22 cellular contexts compared by ENCODE assay signal in genomic region chr22:46195487-46196165, GRCh38. TPM values are rescaled to one million over a fixed set of nuclear protein-coding genes. Genes with fewer than 3 reads are reported as not detected.
A peak's percentile ranks its signal among the peaks of the same experiment; 100 is the strongest.
DNase-seq lines count a peak whose midpoint lies in the region; ATAC-seq and TF ChIP-seq lines count a peak whose summit lies in the region.
"Had no signal": no experiment of that assay in that cellular context is flagged by ENCODE, and none has a peak within 500 bp of the region (broad histone marks: within the 10 kb centered on the region; RNA-seq: fewer than 3 reads in every experiment).

No MANE protein-coding gene starts in this region.

- H3K36me3 ChIP-seq in mesenchymal stem cell (ENCODE audit: control insufficient read depth in 1 of 2, insufficient read depth in 2 of 2, low read depth in 1 of 2, low read length in 2 of 2) (peaks cover 19 to 28% of the 10 kb centered on the region in 2 experiments), transverse colon (peaks cover 0 to 11% (median 5%) of the 10 kb centered on the region in 4 donors), A673 (ENCODE audit: insufficient read depth, low read length, poor library complexity, severe bottlenecking) (no peaks in the 10 kb centered on the region), GM23338 (ENCODE audit: insufficient read depth) (no peaks in the 10 kb centered on the region)
- H3K36me3 ChIP-seq: uterus had no signal

- no peak overlapping the region for H2AK5ac ChIP-seq in mesenchymal stem cell (ENCODE audit: low read length, severe bottlenecking)

- in situ Hi-C loops in transverse colon (cut with MboI; ENCODE audit: low pct_ligation_motif_present in 1 of 4, low pct_unique_long_range_greater_than_20kb in 1 of 4, low sequenced_read_pairs in 3 of 4): no loop called here

- H3K4me3 Mint-ChIP-seq in activated naive CD8-positive, alpha-beta T cell: no peak overlapping the region
- no peak overlapping the region for H3K4me3 Mint-ChIP-seq in activated naive CD8-positive, alpha-beta T cell treated with anti-CD3 and anti-CD28 coated beads for 36 hours
- H3K4me3 Mint-ChIP-seq in GM23338: no peak overlapping the region
- H3K4me3 Mint-ChIP-seq: naive thymus-derived CD8-positive, alpha-beta T cell had no signal

- no peak for ATAC-seq in GM23338
- ATAC-seq in GM21723 (IDR thresholded peaks at IDR 0.05; ENCODE audit: unreplicated experiment): no peak
- ATAC-seq: naive thymus-derived CD8-positive, alpha-beta T cell had no signal

- BruUV-seq in A673 (replicated peaks; lab: Mats Ljungman, UMichigan): no TSS peak

- no peaks in the 10 kb centered on the region for H3K79me2 ChIP-seq in GM23338 (replicated peaks; ENCODE audit: insufficient read depth)

- no peak overlapping the region for H2BK15ac ChIP-seq in mesenchymal stem cell (ENCODE audit: low read depth, poor library complexity, severe bottlenecking)

- no peak overlapping the region for H2AFZ ChIP-seq in mesenchymal stem cell (ENCODE audit: low read depth, low read length)
- H2AFZ ChIP-seq in GM23338: no peak overlapping the region

- H3K4me3 ChIP-seq in mesenchymal stem cell (ENCODE audit: insufficient read depth in 1 of 2, low read depth in 1 of 2, low read length in 2 of 2) (no peak overlapping the region), transverse colon (no peak overlapping the region), A673 (ENCODE audit: low read depth, low read length, poor library complexity, severe bottlenecking) (no peak overlapping the region), GM23338 (no peak overlapping the region)
- H3K4me3 ChIP-seq: esophagus muscularis mucosa, lung, uterus had no signal

- H3K27ac Mint-ChIP-seq in activated naive CD8-positive, alpha-beta T cell: peak overlapping the region; percentile 35
- H3K27ac Mint-ChIP-seq in activated naive CD8-positive, alpha-beta T cell treated with anti-CD3 and anti-CD28 coated beads for 36 hours: no peak overlapping the region
- no peak overlapping the region for H3K27ac Mint-ChIP-seq in GM23338
- H3K27ac Mint-ChIP-seq: IgD-negative memory B cell; naive thymus-derived CD8-positive, alpha-beta T cell had no signal

- H3K9me2 ChIP-seq in GM23338 (ENCODE audit: insufficient read depth): no peaks in the 10 kb centered on the region

- H4K8ac ChIP-seq in mesenchymal stem cell (ENCODE audit: low read length): no peak overlapping the region

- H3K18ac ChIP-seq in mesenchymal stem cell (ENCODE audit: low read depth in 1 of 2, low read length in 2 of 2): no peak overlapping the region

- H3K4me2 ChIP-seq in mesenchymal stem cell (ENCODE audit: low read length, poor library complexity, severe bottlenecking) (no peak overlapping the region), GM23338 (no peak overlapping the region)

- no peaks in the 10 kb centered on the region for H4K20me1 ChIP-seq in GM23338 (replicated peaks; ENCODE audit: insufficient read depth)

- no peak overlapping the region for H3K14ac ChIP-seq in mesenchymal stem cell (ENCODE audit: low read length in 2 of 2)

- H3K27ac ChIP-seq in mesenchymal stem cell (ENCODE audit: low read length, poor library complexity, severe bottlenecking) (no peak overlapping the region), transverse colon (peak overlapping the region; percentile 79 to 83 (median 80)), A673 (ENCODE audit: low read depth, low read length, poor library complexity, severe bottlenecking) (no peak overlapping the region), GM23338 (ENCODE audit: low read depth) (no peak overlapping the region)
- H3K27ac ChIP-seq: esophagus muscularis mucosa, uterus had no signal

- H3K9me3 ChIP-seq in mesenchymal stem cell (ENCODE audit: control insufficient read depth, low read length): no peaks in the 10 kb centered on the region
- H3K9me3 ChIP-seq in transverse colon: no peaks in the 10 kb centered on the region
- H3K9me3 ChIP-seq in A673 (ENCODE audit: low read depth, low read length, poor library complexity, severe bottlenecking): no peaks in the 10 kb centered on the region
- H3K9me3 ChIP-seq: esophagus muscularis mucosa, uterus had no signal

- H3K27me3 Mint-ChIP-seq in activated naive CD8-positive, alpha-beta T cell: no peaks in the 10 kb centered on the region
- H3K27me3 Mint-ChIP-seq in activated naive CD8-positive, alpha-beta T cell treated with anti-CD3 and anti-CD28 coated beads for 36 hours: no peaks in the 10 kb centered on the region
- peaks cover 9% of the 10 kb centered on the region for H3K27me3 Mint-ChIP-seq in GM23338 (ENCODE audit: insufficient read depth, low read depth, poor library complexity)
- H3K27me3 Mint-ChIP-seq: IgD-negative memory B cell; naive thymus-derived CD8-positive, alpha-beta T cell had no signal

- H3K4ac ChIP-seq in mesenchymal stem cell (ENCODE audit: low read depth in 1 of 2, low read length in 2 of 2): no peak overlapping the region

- no peak overlapping the region for H3K23ac ChIP-seq in mesenchymal stem cell (ENCODE audit: low read length in 2 of 2)

- no peak overlapping the region for H3K9ac ChIP-seq in mesenchymal stem cell (ENCODE audit: low read length)

- 87% methylated on average over 17 of the region's 18 CpGs for WGBS in mesenchymal stem cell
- 47 to 52% methylated on average over 4 to 18 of the region's 18 CpGs for WGBS in transverse colon (ENCODE audit: low coverage in 1 of 2), 2 donors

- no peaks in the 10 kb centered on the region for H3F3A ChIP-seq in GM23338 (replicated peaks; ENCODE audit: low read depth)

- peak; percentile 24 for TF ChIP-seq EP300 in transverse colon (IDR thresholded peaks at IDR 0.05; ENCODE audit: low read depth)

- DNase-seq in activated naive CD8-positive, alpha-beta T cell treated with anti-CD3 and anti-CD28 coated beads for 36 hours: no peak
- DNase-seq in fibroblast of peridontal ligament (ENCODE audit: extremely low read depth) (peak; percentile 84), mesenchymal stem cell (no peak), transverse colon (peak; percentile 89), A673 (ENCODE audit: low spot score) (no peak), GM23338 (ENCODE audit: low spot score) (no peak)
- DNase-seq: 8988T; activated effector memory CD4-positive, alpha-beta T cell treated with anti-CD3 and anti-CD28 coated beads, Interleukin-2, amount 50 U/mL, for 16 hours; central memory CD4-positive, alpha-beta T cell; glutamatergic neuron; HCEC 1CT; naive thymus-derived CD8-positive, alpha-beta T cell; NCI-H187 treated with DMSO at 0.1 percent for 48 hours; NCI-H510A; stimulated activated CD4-positive, alpha-beta T cell treated with anti-CD3 and anti-CD28 coated beads, Interleukin-2, amount 100 ng/mL, for 24 hours; T-helper 1 cell; uterus had no signal

- POLR2A ChIA-PET in A673 (lab: Charles Lee; ENCODE audit: low non-redundant PET): no interaction called here

- H3K9me3 Mint-ChIP-seq in activated naive CD8-positive, alpha-beta T cell (ENCODE audit: low read depth): no peaks in the 10 kb centered on the region
- H3K9me3 Mint-ChIP-seq in activated naive CD8-positive, alpha-beta T cell treated with anti-CD3 and anti-CD28 coated beads for 36 hours: no peaks in the 10 kb centered on the region
- no peaks in the 10 kb centered on the region for H3K9me3 Mint-ChIP-seq in GM23338

- peak overlapping the region; percentile 32 for H4K91ac ChIP-seq in mesenchymal stem cell (ENCODE audit: low read length)

- peak; percentile 79 for TF ChIP-seq POLR2A in transverse colon (IDR thresholded peaks at IDR 0.05)

- H3K4me1 ChIP-seq in mesenchymal stem cell (ENCODE audit: control insufficient read depth, insufficient read depth, low read depth, low read length) (peaks cover 6% of the 10 kb centered on the region), transverse colon (peaks cover 22 to 65% (median 36%) of the 10 kb centered on the region in 4 donors), A673 (ENCODE audit: insufficient read depth, low read length, poor library complexity, severe bottlenecking) (no peaks in the 10 kb centered on the region), GM23338 (ENCODE audit: insufficient read depth) (no peaks in the 10 kb centered on the region)
- H3K4me1 ChIP-seq: uterus had no signal

- CTCF ChIA-PET in A673 (lab: Charles Lee): no interaction called here

- no peak for TF ChIP-seq CTCF in transverse colon (IDR thresholded peaks at IDR 0.05)
- no peak for TF ChIP-seq CTCF in A673 (conservative IDR thresholded peaks at IDR 0.05; ENCODE audit: low read depth, low read length)
- no peak for TF ChIP-seq CTCF in GM23338 (conservative IDR thresholded peaks at IDR 0.05; ENCODE audit: low read depth in 2 of 2)

- no peak overlapping the region for H2BK12ac ChIP-seq in mesenchymal stem cell (ENCODE audit: low read length in 2 of 2)

- peaks cover 13% of the 10 kb centered on the region for H3K36me3 Mint-ChIP-seq in activated naive CD8-positive, alpha-beta T cell
- peaks cover 3% of the 10 kb centered on the region for H3K36me3 Mint-ChIP-seq in activated naive CD8-positive, alpha-beta T cell treated with anti-CD3 and anti-CD28 coated beads for 36 hours
- H3K36me3 Mint-ChIP-seq in GM23338 (ENCODE audit: low read depth): no peaks in the 10 kb centered on the region

- intact Hi-C loops in transverse colon (cut with DNase I; ENCODE audit: low total_unique reads): no loop called here
- intact Hi-C loops in A673 (cut with micrococcal nuclease; ENCODE audit: unreplicated experiment): no loop called here

- H3K79me1 ChIP-seq in mesenchymal stem cell (replicated peaks; ENCODE audit: low read length, poor library complexity, severe bottlenecking): peaks cover 2% of the 10 kb centered on the region

- no peaks in the 10 kb centered on the region for H3K4me1 Mint-ChIP-seq in activated naive CD8-positive, alpha-beta T cell (ENCODE audit: low read depth)
- H3K4me1 Mint-ChIP-seq in activated naive CD8-positive, alpha-beta T cell treated with anti-CD3 and anti-CD28 coated beads for 36 hours: peaks cover 3% of the 10 kb centered on the region
- H3K4me1 Mint-ChIP-seq in GM23338: no peaks in the 10 kb centered on the region

- H2BK120ac ChIP-seq in mesenchymal stem cell (ENCODE audit: low read depth, low read length): no peak overlapping the region

- no peaks in the 10 kb centered on the region for H3K27me3 ChIP-seq in mesenchymal stem cell (ENCODE audit: control insufficient read depth in 1 of 2, insufficient read depth in 1 of 2, low read length in 2 of 2)
- no peaks in the 10 kb centered on the region for H3K27me3 ChIP-seq in transverse colon
- no peaks in the 10 kb centered on the region for H3K27me3 ChIP-seq in A673 (replicated peaks; ENCODE audit: insufficient read depth, low read depth, low read length, poor library complexity)
- H3K27me3 ChIP-seq in GM23338 (ENCODE audit: insufficient read depth): no peaks in the 10 kb centered on the region
- H3K27me3 ChIP-seq: esophagus muscularis mucosa, uterus had no signal

- H2BK5ac ChIP-seq in mesenchymal stem cell (ENCODE audit: low read depth, low read length, poor library complexity, severe bottlenecking): no peak overlapping the region

RNA-seq across cellular contexts. Expression of gene PPARA, which starts 45.3 kb away (rescaled TPM):
- total RNA-seq in activated naive CD8-positive, alpha-beta T cell treated with anti-CD3 and anti-CD28 coated beads for 36 hours: 1 to 10 TPM; 6.0 to 6.4 TPM
- 7.7 TPM for polyA plus RNA-seq in mesenchymal stem cell (2013, experiment 1 of 2)
- polyA plus RNA-seq in mesenchymal stem cell (2013, experiment 2 of 2): 6.9 TPM
- 10 to 100 TPM; 52.0 to 88.1 (median 74.7) TPM for total RNA-seq in transverse colon
- 2.0 and 4.0 TPM in 2 replicates for total RNA-seq in A673 (2021)
- total RNA-seq in GM23338 (2014; rRNA removed; shearing (Covaris generic)): 6.0 and 12.6 TPM in 2 replicates
- polyA plus RNA-seq in GM23338 (2016; fragmentation: Nextera tagmentation; extraction: Ambion mirVana): 4.7 and 5.1 TPM in 2 replicates

RNA-seq across cellular contexts. Expression of gene CDPF1, which starts 54.5 kb away (rescaled TPM):
- total RNA-seq in activated naive CD8-positive, alpha-beta T cell treated with anti-CD3 and anti-CD28 coated beads for 36 hours: 10 to 100 TPM in 1 of 2 experiments, 1 to 10 TPM in 1; 8.4 to 10.7 TPM
- polyA plus RNA-seq in mesenchymal stem cell (2013, experiment 1 of 2): 9.7 TPM
- polyA plus RNA-seq in mesenchymal stem cell (2013, experiment 2 of 2): 9.2 TPM
- total RNA-seq in transverse colon (10 to 100 TPM in 1 of 4 donors, 1 to 10 TPM in 2, not detected in 1; 8.2 to 11.9 (median 9.0) TPM), A673 (2021) (7.0 and 12.4 TPM in 2 replicates)
- 14.5 and 14.8 TPM in 2 replicates for total RNA-seq in GM23338 (2014; rRNA removed; shearing (Covaris generic))
- polyA plus RNA-seq in GM23338 (2016; fragmentation: Nextera tagmentation; extraction: Ambion mirVana): 10.1 and 11.3 TPM in 2 replicates

Comparison
In these comparisons a context has a peak if more than half of its experiments do, and no peak if none do; other contexts are left out.
1. DNase-seq: peak in fibroblast of peridontal ligament (single experiment) and transverse colon (single experiment); none in activated naive CD8-positive, alpha-beta T cell treated with anti-CD3 and anti-CD28 coated beads for 36 hours (single experiment), mesenchymal stem cell (single experiment), A673 (single experiment) and GM23338 (single experiment).
2. H3K27ac ChIP-seq: peak in transverse colon (4 of 4); none in mesenchymal stem cell (single experiment), A673 (single experiment) and GM23338 (single experiment).